Comparison of ENCODE assay signal across 18 cellular contexts in the genomic region with DNA sequence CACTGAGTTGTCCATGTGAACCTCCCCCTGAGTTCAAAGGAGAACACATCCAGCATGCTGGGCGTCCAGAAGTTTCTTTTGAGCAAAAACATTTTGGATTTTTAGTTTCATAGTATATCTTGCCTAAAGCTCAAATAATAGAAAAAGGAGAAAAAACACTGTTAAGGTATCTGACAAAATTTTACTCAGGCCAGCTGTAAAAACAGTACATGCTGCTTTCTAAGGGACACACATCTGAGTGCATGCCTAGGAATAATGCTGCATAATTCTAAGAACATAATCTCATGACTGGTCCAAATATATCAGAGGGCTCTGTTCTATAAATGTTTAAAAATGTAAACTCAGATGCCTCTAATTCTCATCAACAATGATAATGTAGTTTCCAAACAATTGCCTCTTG.
"Had no signal": no experiment of that assay in that cellular context is flagged by ENCODE, and none has a peak within 500 bp of the region (broad histone marks: within the 10 kb centered on the region; RNA-seq: fewer than 3 reads in every experiment).

No MANE protein-coding gene starts in this region.

- ATAC-seq: foreskin keratinocyte, gastroesophageal sphincter, heart left ventricle, left cardiac atrium, left lung, left ventricle myocardium superior, lower lobe of right lung, mucosa of descending colon had no signal

- H3K27ac ChIP-seq: coronary artery, dorsolateral prefrontal cortex, esophagus muscularis mucosa, foreskin keratinocyte, gastroesophageal sphincter, heart left ventricle, hepatocyte, left lung, lower lobe of right lung had no signal

- H3K27me3 ChIP-seq: dorsolateral prefrontal cortex, esophagus muscularis mucosa, foreskin keratinocyte, gastroesophageal sphincter, heart left ventricle, hepatocyte, left lung had no signal

- H3K4me1 ChIP-seq: esophagus muscularis mucosa, foreskin keratinocyte, gastroesophageal sphincter, left lung, lower lobe of right lung had no signal

- DNase-seq: dermis blood vessel endothelial cell; dorsolateral prefrontal cortex; effector CD4-positive, alpha-beta T cell; effector memory CD4-positive, alpha-beta T cell; foreskin keratinocyte; heart left ventricle; hypothalamus; immature natural killer cell; left cardiac atrium; left lung; left ventricle myocardium superior; lower lobe of right lung; mesenchymal stem cell; mucosa of descending colon had no signal

- H3K9me3 ChIP-seq: esophagus muscularis mucosa, gastroesophageal sphincter, heart left ventricle, left lung, lower lobe of right lung had no signal

- H3K36me3 ChIP-seq: esophagus muscularis mucosa, gastroesophageal sphincter, heart left ventricle, left lung, lower lobe of right lung had no signal

- H3K4me3 ChIP-seq: coronary artery, dorsolateral prefrontal cortex, esophagus muscularis mucosa, gastroesophageal sphincter, heart left ventricle, hepatocyte, left lung, lower lobe of right lung, mucosa of descending colon had no signal
